Comparison of ENCODE assay signal across 14 cellular contexts in genomic region chr10:68792115-68792514, GRCh38. TPM values are rescaled to one million over a fixed set of nuclear protein-coding genes. Genes with fewer than 3 reads are reported as not detected.
A peak's percentile ranks its signal among the peaks of the same experiment; 100 is the strongest.
DNase-seq lines count a peak whose midpoint lies in the region; ATAC-seq, FAIRE-seq and TF ChIP-seq lines count a peak whose summit lies in the region.
"Had no signal": no experiment of that assay in that cellular context is flagged by ENCODE, and none has a peak within 500 bp of the region (broad histone marks: within the 10 kb centered on the region; RNA-seq: fewer than 3 reads in every experiment).

No MANE protein-coding gene starts in this region.

- peak; percentile 11 for DNase-seq in M059J (ENCODE audit: low read depth)
- peak; percentile 12 for DNase-seq in bronchial epithelial cell (ENCODE audit: low read depth)
- no peak for DNase-seq in neural progenitor cell (ENCODE audit: low spot score)
- DNase-seq in head of caudate nucleus: no peak
- DNase-seq in NCI-H524 treated with DMSO at 0.1 percent for 48 hours (lab: John Stamatoyannopoulos, UW): no peak
- DNase-seq: activated B cell treated with CpG ODN at 0.5 μM for 24 hours; activated T-cell treated with anti-CD3 and anti-CD28 coated beads, Interleukin-2, amount 50 U/mL, for 48 hours; EL; NCI-H2227 treated with DMSO at 0.1 percent for 48 hours; Right ventricle myocardium superior; stomach had no signal

- H3K4me3 ChIP-seq in bronchial epithelial cell (ENCODE audit: low read depth, low read length) (no peak overlapping the region), neural progenitor cell (no peak overlapping the region)
- H3K4me3 ChIP-seq: stomach had no signal

- H3K79me2 ChIP-seq in neural progenitor cell (ENCODE audit: low read depth): no peaks in the 10 kb centered on the region

- H3K27me3 Mint-ChIP-seq in neural progenitor cell (ENCODE audit: insufficient read depth, low read depth): peaks cover 2% of the 10 kb centered on the region
- H3K27me3 Mint-ChIP-seq: activated B cell treated with CpG ODN at 0.5 μM for 24 hours had no signal

- intact Hi-C loops in head of caudate nucleus (cut with DNase I): no loop called here

- FAIRE-seq in G401.6 (lab: Jason Lieb, UNC): peak; percentile 86
- no peak for FAIRE-seq in bronchial epithelial cell (lab: Jason Lieb, UNC)

- H3F3A ChIP-seq in neural progenitor cell (ENCODE audit: low read depth): peaks cover 42% of the 10 kb centered on the region

- no peak for ATAC-seq in HG02588 (IDR thresholded peaks at IDR 0.05; ENCODE audit: unreplicated experiment)
- ATAC-seq in HG02642 (IDR thresholded peaks at IDR 0.05; ENCODE audit: poor library complexity, unreplicated experiment): no peak

- H4K20me1 ChIP-seq in neural progenitor cell (ENCODE audit: low read depth): no peaks in the 10 kb centered on the region

- no peak overlapping the region for H3K27ac ChIP-seq in neural progenitor cell
- H3K27ac ChIP-seq: stomach had no signal

- H3K4me2 ChIP-seq in neural progenitor cell: no peak overlapping the region

- no peak overlapping the region for H3K9ac ChIP-seq in neural progenitor cell

- H3K9me3 Mint-ChIP-seq in neural progenitor cell: no peaks in the 10 kb centered on the region
- H3K9me3 Mint-ChIP-seq: activated B cell treated with CpG ODN at 0.5 μM for 24 hours had no signal

- peaks cover 4% of the 10 kb centered on the region for H3K36me3 ChIP-seq in bronchial epithelial cell (ENCODE audit: control insufficient read depth, insufficient read depth, low read length)
- peaks cover 33% of the 10 kb centered on the region for H3K36me3 ChIP-seq in neural progenitor cell

- no peaks in the 10 kb centered on the region for H3K9me3 ChIP-seq in neural progenitor cell (ENCODE audit: low read depth)
- H3K9me3 ChIP-seq: stomach had no signal

- H3K4me3 Mint-ChIP-seq in neural progenitor cell: no peak overlapping the region
- H3K4me3 Mint-ChIP-seq: activated B cell treated with CpG ODN at 0.5 μM for 24 hours had no signal

- H3K27ac Mint-ChIP-seq in neural progenitor cell: no peak overlapping the region
- H3K27ac Mint-ChIP-seq: activated B cell treated with CpG ODN at 0.5 μM for 24 hours had no signal

- no peak overlapping the region for H2AFZ ChIP-seq in neural progenitor cell (replicated peaks)

- H3K27me3 ChIP-seq in bronchial epithelial cell (ENCODE audit: control insufficient read depth, insufficient read depth, low read length): no peaks in the 10 kb centered on the region
- no peaks in the 10 kb centered on the region for H3K27me3 ChIP-seq in neural progenitor cell
- H3K27me3 ChIP-seq: stomach had no signal

- H3K4me1 ChIP-seq in neural progenitor cell: no peaks in the 10 kb centered on the region
- H3K4me1 ChIP-seq: stomach had no signal

- H3K4me1 Mint-ChIP-seq in neural progenitor cell: no peaks in the 10 kb centered on the region
- H3K4me1 Mint-ChIP-seq: activated B cell treated with CpG ODN at 0.5 μM for 24 hours had no signal

- TF ChIP-seq CTCF in bronchial epithelial cell (IDR thresholded peaks at IDR 0.05; ENCODE audit: insufficient read depth, low read length, severe bottlenecking) (no peak), neural progenitor cell (IDR thresholded peaks at IDR 0.05) (peak; percentile 41)

- peaks cover 12% of the 10 kb centered on the region for H3K36me3 Mint-ChIP-seq in neural progenitor cell

RNA-seq across cellular contexts. Expression of gene STOX1, which starts 35.2 kb away (rescaled TPM):
- 0.30 and 2.2 TPM in 2 replicates for total RNA-seq in M059J (2014; rRNA removed; shearing (Covaris generic))
- total RNA-seq in bronchial epithelial cell (under 0.01 TPM in 1 of 2 replicates, not detected in the other), neural progenitor cell (ENCODE audit: low replicate concordance) (35.9 and 53.9 TPM in 2 replicates)

Comparison
In these comparisons a context has a peak if more than half of its experiments do, and no peak if none do; other contexts are left out.
1. DNase-seq: peak in M059J (single experiment) and bronchial epithelial cell (single experiment); none in neural progenitor cell (single experiment), head of caudate nucleus (0 of 42) and NCI-H524 treated with DMSO at 0.1 percent for 48 hours (single experiment).
2. RNA of gene STOX1, which starts 35.2 kb away (total RNA-seq): 35.9 to 53.9 TPM in neural progenitor cell; 0.30 to 2.2 TPM in M059J and under 0.01 TPM in bronchial epithelial cell; every median in the first group is over 10 times any median in the second.